In the genomic region with DNA sequence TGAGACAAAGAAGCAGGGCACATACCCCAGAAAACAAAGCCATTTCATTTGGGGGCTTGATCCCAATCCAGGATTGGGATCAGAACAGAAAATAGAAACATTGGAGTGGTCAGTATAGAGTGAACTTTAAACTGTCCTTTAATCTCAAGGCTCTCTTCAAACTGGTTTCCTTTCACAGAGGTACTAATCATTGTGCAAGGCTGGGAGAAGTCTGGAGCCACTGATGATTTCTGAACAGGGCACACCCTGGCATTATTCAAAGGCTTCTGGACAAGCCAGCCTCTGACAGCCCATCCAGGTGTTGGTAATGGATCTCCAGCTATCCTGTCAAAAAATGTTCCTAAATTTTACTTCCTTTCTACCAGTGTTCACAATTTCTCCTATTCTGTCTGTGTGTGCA, we compare ENCODE assay signal across 15 cellular contexts.
A peak's percentile ranks its signal among the peaks of the same experiment; 100 is the strongest.
DNase-seq lines count a peak whose midpoint lies in the region; ATAC-seq and TF ChIP-seq lines count a peak whose summit lies in the region.
"Had no signal": no experiment of that assay in that cellular context is flagged by ENCODE, and none has a peak within 500 bp of the region (broad histone marks: within the 10 kb centered on the region; RNA-seq: fewer than 3 reads in every experiment).

No MANE protein-coding gene starts in this region.

- H3K27ac ChIP-seq in left ventricle myocardium inferior (replicated peaks) (no peak overlapping the region), duodenal mucosa (ENCODE audit: low read depth, low read length) (no peak overlapping the region), suprapubic skin (no peak overlapping the region), tibial artery (no peak overlapping the region)

- DNase-seq in left ventricle myocardium inferior (no peak), Right ventricle myocardium inferior (ENCODE audit: missing footprints) (no peak), MG63 (no peak), suprapubic skin (ENCODE audit: low spot score in 2 of 2) (no peak), tibial artery (no peak), mucosa of descending colon (no peak), left colon (no peak)
- DNase-seq: activated CD4-positive, alpha-beta T cell treated with anti-CD3 and anti-CD28 coated beads for 1 hour; C1 segment of cervical spinal cord; NCI-H1694 treated with DMSO at 0.1 percent for 48 hours; NCI-H774; SIG-M5; stimulated activated CD4-positive, alpha-beta T cell treated with anti-CD3 and anti-CD28 coated beads, Interleukin-4, amount 100 ng/mL, for 1 hour; stimulated activated naive CD4-positive, alpha-beta T cell had no signal

- TF ChIP-seq CTCF in left ventricle myocardium inferior (IDR thresholded peaks at IDR 0.05; ENCODE audit: borderline replicate concordance): no peak
- TF ChIP-seq CTCF in suprapubic skin (IDR thresholded peaks at IDR 0.05): no peak
- TF ChIP-seq CTCF in tibial artery (IDR thresholded peaks at IDR 0.05): no peak
- no peak for TF ChIP-seq CTCF in mucosa of descending colon (IDR thresholded peaks at IDR 0.05)

- H3K9me3 ChIP-seq in left ventricle myocardium inferior (replicated peaks): no peaks in the 10 kb centered on the region
- no peaks in the 10 kb centered on the region for H3K9me3 ChIP-seq in MG63
- no peaks in the 10 kb centered on the region for H3K9me3 ChIP-seq in duodenal mucosa (ENCODE audit: control insufficient read depth in 1 of 2, low read length in 2 of 2)
- no peaks in the 10 kb centered on the region for H3K9me3 ChIP-seq in suprapubic skin
- no peaks in the 10 kb centered on the region for H3K9me3 ChIP-seq in tibial artery
- no peaks in the 10 kb centered on the region for H3K9me3 ChIP-seq in mucosa of descending colon

- no peak overlapping the region for H3K9ac ChIP-seq in duodenal mucosa (ENCODE audit: low read depth in 1 of 2, low read length in 2 of 2)

- no peak for ATAC-seq in Right ventricle myocardium inferior
- ATAC-seq in mucosa of descending colon: no peak
- no peak for ATAC-seq in left colon

- H3K4me3 ChIP-seq in left ventricle myocardium inferior (peak overlapping the region; percentile 36), MG63 (peak overlapping the region; percentile 49), duodenal mucosa (ENCODE audit: low read depth in 1 of 2, low read length in 2 of 2) (peak overlapping the region; percentile 60 to 63), suprapubic skin (peak overlapping the region; percentile 23), tibial artery (peak overlapping the region in 1 of 2 donors; percentile 18), mucosa of descending colon (no peak overlapping the region)

- intact Hi-C loops in left ventricle myocardium inferior (cut with micrococcal nuclease): no loop called here
- intact Hi-C loops in Right ventricle myocardium inferior (cut with DNase I): no loop called here
- intact Hi-C loops in tibial artery (cut with DNase I; ENCODE audit: low total_unique reads): no loop called here
- intact Hi-C loops in mucosa of descending colon (cut with DNase I, micrococcal nuclease): no loop called here
- intact Hi-C loops in left colon (cut with DNase I, micrococcal nuclease): no loop called here

- no peaks in the 10 kb centered on the region for H3K36me3 ChIP-seq in left ventricle myocardium inferior
- H3K36me3 ChIP-seq in MG63: no peaks in the 10 kb centered on the region
- no peaks in the 10 kb centered on the region for H3K36me3 ChIP-seq in duodenal mucosa (ENCODE audit: control insufficient read depth in 1 of 2, insufficient read depth in 2 of 2, low read length in 2 of 2)
- H3K36me3 ChIP-seq in suprapubic skin: no peaks in the 10 kb centered on the region
- no peaks in the 10 kb centered on the region for H3K36me3 ChIP-seq in tibial artery
- H3K36me3 ChIP-seq in mucosa of descending colon (ENCODE audit: low read depth): no peaks in the 10 kb centered on the region

- H3K4me1 ChIP-seq in left ventricle myocardium inferior (no peaks in the 10 kb centered on the region), duodenal mucosa (ENCODE audit: control insufficient read depth in 1 of 2, insufficient read depth in 2 of 2, low read length in 2 of 2) (no peaks in the 10 kb centered on the region), suprapubic skin (no peaks in the 10 kb centered on the region), tibial artery (no peaks in the 10 kb centered on the region), mucosa of descending colon (ENCODE audit: low read depth) (no peaks in the 10 kb centered on the region)

- no peak for TF ChIP-seq POLR2A in suprapubic skin (IDR thresholded peaks at IDR 0.05)

- H3K27me3 ChIP-seq in left ventricle myocardium inferior (ENCODE audit: low read depth) (no peaks in the 10 kb centered on the region), MG63 (no peaks in the 10 kb centered on the region), duodenal mucosa (ENCODE audit: control insufficient read depth in 1 of 2, insufficient read depth in 2 of 2, low read length in 2 of 2) (no peaks in the 10 kb centered on the region), suprapubic skin (no peaks in the 10 kb centered on the region), tibial artery (no peaks in the 10 kb centered on the region)

- no peak for TF ChIP-seq EP300 in suprapubic skin (IDR thresholded peaks at IDR 0.05)
